Comparison of ENCODE assay signal across 31 cellular contexts in genomic region chr6:11053307-11053706, GRCh38. TPM values are rescaled to one million over a fixed set of nuclear protein-coding genes. Genes with fewer than 3 reads are reported as not detected.
"Had no signal": no experiment of that assay in that cellular context is flagged by ENCODE, and none has a peak within 500 bp of the region (broad histone marks: within the 10 kb centered on the region; RNA-seq: fewer than 3 reads in every experiment).

No MANE protein-coding gene starts in this region.

- DNase-seq: activated CD4-positive, alpha-beta memory T cell treated with anti-CD3 and anti-CD28 coated beads, Interleukin-2, amount 10 ng/mL, durations not matched to agents 7 days and 5 days; activated CD4-positive, alpha-beta T cell treated with anti-CD3 and anti-CD28 coated beads for 1 hour; activated CD4-positive, alpha-beta T cell treated with anti-CD3 and anti-CD28 coated beads for 4 hours; activated CD4-positive, alpha-beta T cell treated with anti-CD3 and anti-CD28 coated beads, Interleukin-2, amount 10 ng/mL, durations not matched to agents 7 days and 5 days; activated CD4-positive, alpha-beta T cell treated with anti-CD3 and anti-CD28 coated beads, Interleukin-2, amount 50 U/mL, for 4 hours; activated CD8-positive, alpha-beta memory T cell treated with anti-CD3 and anti-CD28 coated beads, Interleukin-2, amount 50 U/mL, for 48 hours; activated gamma-delta T cell; activated naive CD4-positive, alpha-beta T cell; activated naive CD4-positive, alpha-beta T cell treated with anti-CD3 and anti-CD28 coated beads, Interleukin-2, amount 10 ng/mL, durations not matched to agents 7 days and 5 days; activated naive CD8-positive, alpha-beta T cell treated with anti-CD3 and anti-CD28 coated beads, Interleukin-2, amount 10 ng/mL, durations not matched to agents 7 days and 5 days; activated T-cell treated with anti-CD3 and anti-CD28 coated beads for 4 hours; activated T-cell treated with anti-CD3 and anti-CD28 coated beads, Interleukin-2, amount 50 U/mL, for 24 hours; activated T-cell treated with anti-CD3 and anti-CD28 coated beads, Interleukin-2, amount 50 U/mL, for 72 hours; central memory CD4-positive, alpha-beta T cell; cerebellar nuclear complex; colonic mucosa; effector memory CD4-positive, alpha-beta T cell; endodermal cell; foreskin keratinocyte; gastrocnemius medialis; glutamatergic neuron; T-helper 2 cell had no signal

- ATAC-seq: activated naive CD4-positive, alpha-beta T cell treated with anti-CD3 and anti-CD28 coated beads, Interleukin-2, amount 50 U/mL, for 72 hours; activated T-cell treated with anti-CD3 and anti-CD28 coated beads, Interleukin-2, amount 50 U/mL, for 72 hours; esophagus mucosa; foreskin keratinocyte; gastrocnemius medialis; WTC11 had no signal

- H3K36me3 ChIP-seq: ascending aorta, breast epithelium, cardiac muscle cell, colonic mucosa, gastrocnemius medialis had no signal

- H3K4me1 ChIP-seq: ascending aorta, breast epithelium, colonic mucosa, foreskin keratinocyte, gastrocnemius medialis had no signal

- H3K4me3 ChIP-seq: ascending aorta, breast epithelium, cardiac muscle cell, colonic mucosa, gastrocnemius medialis had no signal

- H3K27me3 ChIP-seq: ascending aorta, colonic mucosa had no signal

- H3K27ac ChIP-seq: ascending aorta, breast epithelium, cardiac muscle cell, colonic mucosa, foreskin keratinocyte, gastrocnemius medialis had no signal

- H3K9me3 ChIP-seq: ascending aorta, breast epithelium, colonic mucosa, gastrocnemius medialis had no signal

RNA-seq across cellular contexts. Expression of gene ELOVL2, which starts 9.2 kb away (rescaled TPM):
- total RNA-seq: activated CD4-positive, alpha-beta memory T cell treated with anti-CD3 and anti-CD28 coated beads, Interleukin-2, amount 10 ng/mL, durations not matched to agents 7 days and 5 days; activated CD4-positive, alpha-beta T cell treated with anti-CD3 and anti-CD28 coated beads, Interleukin-2, amount 10 ng/mL, durations not matched to agents 7 days and 5 days; activated naive CD4-positive, alpha-beta T cell treated with anti-CD3 and anti-CD28 coated beads, Interleukin-2, amount 50 U/mL, for 72 hours; activated naive CD8-positive, alpha-beta T cell treated with anti-CD3 and anti-CD28 coated beads, Interleukin-2, amount 10 ng/mL, durations not matched to agents 7 days and 5 days; dermis microvascular lymphatic vessel endothelial cell; T-helper 1 cell treated with Interleukin-12 subunit alpha and Interleukin-12 subunit beta and Interleukin-4 antibody, amounts not matched to agents 30 ng/mL and 1 ng/mL, for 36 hours had no signal

RNA-seq across cellular contexts. Expression of gene ERVFRD-1, which starts 58.2 kb away (rescaled TPM):
- total RNA-seq: activated CD4-positive, alpha-beta memory T cell treated with anti-CD3 and anti-CD28 coated beads, Interleukin-2, amount 10 ng/mL, durations not matched to agents 7 days and 5 days; activated CD4-positive, alpha-beta T cell treated with anti-CD3 and anti-CD28 coated beads, Interleukin-2, amount 10 ng/mL, durations not matched to agents 7 days and 5 days; activated naive CD4-positive, alpha-beta T cell treated with anti-CD3 and anti-CD28 coated beads, Interleukin-2, amount 50 U/mL, for 72 hours; activated naive CD8-positive, alpha-beta T cell treated with anti-CD3 and anti-CD28 coated beads, Interleukin-2, amount 10 ng/mL, durations not matched to agents 7 days and 5 days; activated T-cell treated with anti-CD3 and anti-CD28 coated beads, Interleukin-2, amount 50 U/mL, for 72 hours; ascending aorta; cardiac muscle cell; endodermal cell; epithelial cell of proximal tubule; esophagus mucosa; foreskin keratinocyte; gastrocnemius medialis; T-helper 1 cell treated with Interleukin-12 subunit alpha and Interleukin-12 subunit beta and Interleukin-4 antibody, amounts not matched to agents 30 ng/mL and 1 ng/mL, for 36 hours; WTC11 had no signal
